Comparison of ENCODE assay signal across 16 cellular contexts in genomic region chr16:23072769-23073549, GRCh38.
DNase-seq lines count a peak whose midpoint lies in the region; ATAC-seq and TF ChIP-seq lines count a peak whose summit lies in the region.
"Had no signal": no experiment of that assay in that cellular context is flagged by ENCODE, and none has a peak within 500 bp of the region (broad histone marks: within the 10 kb centered on the region; RNA-seq: fewer than 3 reads in every experiment).

No MANE protein-coding gene starts in this region.

- H3K9me3 ChIP-seq in ascending aorta: no peaks in the 10 kb centered on the region
- H3K9me3 ChIP-seq: BLaER1, SJCRH30 had no signal

- no peak overlapping the region for H3K4me3 ChIP-seq in ascending aorta
- H3K4me3 ChIP-seq: BLaER1, SJCRH30 had no signal

- TF ChIP-seq CTCF in ascending aorta (IDR thresholded peaks at IDR 0.05): no peak
- TF ChIP-seq CTCF in omental fat pad (IDR thresholded peaks at IDR 0.05): no peak

- no peaks in the 10 kb centered on the region for H3K27me3 ChIP-seq in ascending aorta
- H3K27me3 ChIP-seq: BLaER1, SJCRH30 had no signal

- H3K27ac ChIP-seq in ascending aorta: peak overlapping the region; percentile 74 to 85
- H3K27ac ChIP-seq: BLaER1, SJCRH30 had no signal

- peaks cover 21 to 37% of the 10 kb centered on the region in 2 donors for H3K36me3 ChIP-seq in ascending aorta

- H3K4me1 ChIP-seq in ascending aorta: peaks cover 2 to 21% of the 10 kb centered on the region in 2 donors
- H3K4me1 ChIP-seq: SJCRH30 had no signal

- ATAC-seq in omental fat pad (ENCODE audit: low FRiP score) (no peak), GM18861 (IDR thresholded peaks at IDR 0.05; ENCODE audit: unreplicated experiment) (no peak)

- peak; percentile 34 for DNase-seq in AG08396 (ENCODE audit: low spot score)
- DNase-seq in HCEC 1CT: peak; percentile 28
- DNase-seq in ascending aorta (ENCODE audit: low spot score in 2 of 2): no peak
- peak; percentile 22 for DNase-seq in hepatic stellate cell (ENCODE audit: low spot score)
- DNase-seq in omental fat pad (ENCODE audit: low spot score): no peak
- no peak for DNase-seq in GF-D8 (lab: John Stamatoyannopoulos, UW)
- DNase-seq in cerebellum (ENCODE audit: low spot score): no peak
- DNase-seq: activated naive CD8-positive, alpha-beta T cell treated with anti-CD3 and anti-CD28 coated beads, Interleukin-2, amount 10 ng/mL, durations not matched to agents 7 days and 5 days; GOT3; head of caudate nucleus; NCI-H1105; NCI-H510A treated with DMSO at 0.1 percent for 48 hours; SJCRH30; stimulated activated CD4-positive, alpha-beta T cell treated with anti-CD3 and anti-CD28 coated beads, Interleukin-4, amount 100 ng/mL, for 24 hours had no signal

- intact Hi-C loops in ascending aorta (cut with DNase I): loop anchor here (5.0 kb wide), 1 partner anchor 44 kb away; no protein-coding TSS in a partner anchor

Comparison
In these comparisons a context has a peak if more than half of its experiments do, and no peak if none do; other contexts are left out.
1. DNase-seq: peak in AG08396 (single experiment), HCEC 1CT (single experiment) and hepatic stellate cell (single experiment); none in ascending aorta (0 of 2), omental fat pad (single experiment), GF-D8 (single experiment) and cerebellum (single experiment).